In the genomic region with DNA sequence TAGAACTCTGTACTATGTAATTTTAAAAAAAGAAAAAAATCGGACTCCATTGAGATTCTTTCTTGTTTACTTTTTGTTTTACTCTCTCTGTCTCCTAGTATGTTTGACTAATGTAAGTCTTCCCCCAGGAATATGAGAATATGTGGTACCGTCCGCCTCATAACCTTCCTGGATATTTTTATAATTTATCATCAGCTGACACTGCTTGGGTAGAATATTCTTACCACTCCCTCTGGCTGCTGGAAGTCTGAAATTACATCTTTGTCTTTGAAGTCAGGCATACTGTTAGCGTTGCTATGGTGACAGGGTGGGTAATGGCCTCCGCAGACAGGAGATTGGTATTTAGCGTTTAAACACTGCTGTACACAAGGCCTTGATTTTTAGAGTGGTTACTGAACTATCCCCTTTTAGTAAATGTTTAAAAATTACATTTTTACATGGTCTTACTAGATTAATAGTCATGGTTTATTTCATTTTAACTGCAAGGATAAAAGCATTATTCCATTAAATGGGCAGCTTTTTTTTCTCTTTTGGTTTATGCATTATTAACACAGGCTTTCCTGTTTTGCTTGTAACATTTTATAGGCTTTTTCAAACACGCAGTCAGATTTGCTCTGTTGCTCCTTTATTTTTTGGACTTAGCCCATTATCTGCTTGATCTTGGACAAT, we compare ENCODE assay signal across 8 cellular contexts.
DNase-seq lines count a peak whose midpoint lies in the region; ATAC-seq and TF ChIP-seq lines count a peak whose summit lies in the region.

No MANE protein-coding gene starts in this region.

- H3K4me3 ChIP-seq in lung: no peak overlapping the region
- H3K4me3 ChIP-seq in urinary bladder (ENCODE audit: low read depth, low read length): no peak overlapping the region

- 37 to 57% methylated on average over 7 of the region's 7 CpGs for WGBS in lung, 2 donors
- WGBS in urinary bladder: 11% methylated on average over 7 of the region's 7 CpGs

- H3K27me3 ChIP-seq in lung (ENCODE audit: control insufficient read depth, insufficient read depth): no peaks in the 10 kb centered on the region

- DNase-seq in COR-L47 (lab: John Stamatoyannopoulos, UW): peak; percentile 73
- DNase-seq in NCI-H748 treated with DMSO at 0.1 percent for 48 hours (lab: John Stamatoyannopoulos, UW): peak; percentile 95
- DNase-seq in dermis microvascular lymphatic vessel endothelial cell (ENCODE audit: low read depth in 2 of 2): peak; percentile 66 to 88
- DNase-seq in lung (ENCODE audit: low spot score): no peak

- H3K27ac ChIP-seq in lung (ENCODE audit: low read depth in 1 of 2, low read length in 1 of 2) (peak overlapping the region in 1 of 2 donors; percentile 65), urinary bladder (ENCODE audit: low read depth) (peak overlapping the region; percentile 41)

- no peak for TF ChIP-seq CTCF in lung (IDR thresholded peaks at IDR 0.05; ENCODE audit: control extremely low read depth, extremely low read depth)

- H3K36me3 ChIP-seq in lung (ENCODE audit: control insufficient read depth in 2 of 2, insufficient read depth in 2 of 2, low read length in 2 of 2) (no peaks in the 10 kb centered on the region), urinary bladder (ENCODE audit: insufficient read depth) (no peaks in the 10 kb centered on the region)

- H3K4me1 ChIP-seq in lung (ENCODE audit: control insufficient read depth in 2 of 2, insufficient read depth in 2 of 2, low read length in 2 of 2): peaks cover 14 to 38% of the 10 kb centered on the region in 2 donors
- no peaks in the 10 kb centered on the region for H3K4me1 ChIP-seq in urinary bladder (ENCODE audit: insufficient read depth)

- ATAC-seq in HG02885 (IDR thresholded peaks at IDR 0.05; ENCODE audit: poor library complexity, unreplicated experiment): peak; percentile 58
- ATAC-seq in lung (ENCODE audit: insufficient read depth, low FRiP score): peak; percentile 64
- no peak for ATAC-seq in GM21528 (IDR thresholded peaks at IDR 0.05; ENCODE audit: low FRiP score, unreplicated experiment)
- no peak for ATAC-seq in HG02763 (IDR thresholded peaks at IDR 0.05; ENCODE audit: unreplicated experiment)

- H3K9me3 ChIP-seq in lung (ENCODE audit: control insufficient read depth in 2 of 2, insufficient read depth in 1 of 2, low read length in 1 of 2): no peaks in the 10 kb centered on the region

Comparison
In these comparisons a context has a peak if more than half of its experiments do, and no peak if none do; other contexts are left out.
1. ATAC-seq: peak in HG02885 (single experiment) and lung (single experiment); none in GM21528 (single experiment) and HG02763 (single experiment).